8 cellular contexts compared by ENCODE assay signal in genomic region chr11:12963789-12964536, GRCh38.
A peak's percentile ranks its signal among the peaks of the same experiment; 100 is the strongest.
DNase-seq lines count a peak whose midpoint lies in the region; ATAC-seq and TF ChIP-seq lines count a peak whose summit lies in the region.

No MANE protein-coding gene starts in this region.

- DNase-seq in GM10266 (ENCODE audit: extremely low spot score) (peak; percentile 66), HAP-1 (ENCODE audit: low spot score in 2 of 2) (peak; percentile 47 to 89), MV-4-11 (lab: John Stamatoyannopoulos, UW) (peak; percentile 30), T1000 (lab: John Stamatoyannopoulos, UW) (peak; percentile 57), astrocyte of the spinal cord (ENCODE audit: low read depth, low spot score) (peak; percentile 59), iPS-NIHi11 (ENCODE audit: low spot score) (peak; percentile 91)
- peak; percentile 30 to 67 (median 58) for DNase-seq in stimulated activated CD4-positive, alpha-beta T cell treated with anti-CD3 and anti-CD28 coated beads, Interleukin-12 subunit alpha, Interleukin-12 subunit beta, amount 100 ng/mL, for 48 hours (ENCODE audit: low read depth in 2 of 3, low spot score in 1 of 3)

- H3K4me3 ChIP-seq in HAP-1: no peak overlapping the region
- H3K4me3 ChIP-seq in astrocyte of the spinal cord (ENCODE audit: low read depth, low read length): no peak overlapping the region

- in situ Hi-C loops in HAP-1 (cut with MboI; ENCODE audit: low sequenced_read_pairs) (loop anchor here (10.0 kb wide), 2 partner anchors 231 to 381 kb away; no protein-coding TSS in a partner anchor), astrocyte of the spinal cord (cut with HindIII; ENCODE audit: low sequenced_read_pairs) (no loop called here)

- H3K36me3 ChIP-seq in HAP-1 (replicated peaks): no peaks in the 10 kb centered on the region

- 0 out of 2 replicates have a peak, but pooled peaks cover 4% of the 10 kb centered on the region for H3K4me1 ChIP-seq in HAP-1

- no peaks in the 10 kb centered on the region for H3K9me3 ChIP-seq in HAP-1

- peaks cover 4% of the 10 kb centered on the region; the same call in 1 of the 2 replicates for H3K27me3 ChIP-seq in HAP-1 (ENCODE audit: low read depth)

- no peak for ATAC-seq in GM21367 (IDR thresholded peaks at IDR 0.05; ENCODE audit: unreplicated experiment)

- peak; percentile 80 for TF ChIP-seq CTCF in GM10266 (IDR thresholded peaks at IDR 0.05; ENCODE audit: control insufficient read depth, insufficient read depth, low read depth, missing control alignments)
- TF ChIP-seq CTCF in astrocyte of the spinal cord (IDR thresholded peaks at IDR 0.05; ENCODE audit: low read depth, low read length): peak; percentile 88

Comparison
In these comparisons a context has a peak if more than half of its experiments do, and no peak if none do; other contexts are left out.
1. DNase-seq: peak in every context shown above with its lines; median percentile 91 in iPS-NIHi11; 68 in HAP-1; 66 in GM10266; 59 in astrocyte of the spinal cord; 58 in stimulated activated CD4-positive, alpha-beta T cell treated with anti-CD3 and anti-CD28 coated beads, Interleukin-12 subunit alpha, Interleukin-12 subunit beta, amount 100 ng/mL, for 48 hours; 57 in T1000; 30 in MV-4-11.